Comparison of ENCODE assay signal across 23 cellular contexts in genomic region chr6:161436106-161436876, GRCh38.
DNase-seq lines count a peak whose midpoint lies in the region; TF ChIP-seq lines count a peak whose summit lies in the region.
"Had no signal": no experiment of that assay in that cellular context is flagged by ENCODE, and none has a peak within 500 bp of the region (broad histone marks: within the 10 kb centered on the region; RNA-seq: fewer than 3 reads in every experiment).

No MANE protein-coding gene starts in this region.

- peaks cover 2% of the 10 kb centered on the region for H3K9me3 Mint-ChIP-seq in glutamatergic neuron (ENCODE audit: unreplicated experiment)
- H3K9me3 Mint-ChIP-seq: activated CD4-positive, alpha-beta memory T cell treated with anti-CD3 and anti-CD28 coated beads for 36 hours; CD8-positive, alpha-beta memory T cell; H9 had no signal

- H3K4me3 ChIP-seq in fibroblast of mammary gland (ENCODE audit: control insufficient read depth, low read depth, low read length): no peak overlapping the region
- H3K4me3 ChIP-seq: esophagus squamous epithelium, thyroid gland had no signal

- no peak overlapping the region for H3K4me3 Mint-ChIP-seq in glutamatergic neuron (ENCODE audit: unreplicated experiment)
- H3K4me3 Mint-ChIP-seq: activated CD4-positive, alpha-beta memory T cell treated with anti-CD3 and anti-CD28 coated beads for 36 hours; CD8-positive, alpha-beta memory T cell; H9; T-helper 17 cell had no signal

- no peaks in the 10 kb centered on the region for H3K4me1 Mint-ChIP-seq in glutamatergic neuron (ENCODE audit: low read depth, unreplicated experiment)
- H3K4me1 Mint-ChIP-seq: CD8-positive, alpha-beta memory T cell; T-helper 17 cell had no signal

- H3K27ac Mint-ChIP-seq in glutamatergic neuron (ENCODE audit: unreplicated experiment): no peak overlapping the region
- H3K27ac Mint-ChIP-seq: activated CD4-positive, alpha-beta memory T cell treated with anti-CD3 and anti-CD28 coated beads for 36 hours; CD8-positive, alpha-beta memory T cell; H9; T-helper 17 cell had no signal

- POLR2A ChIA-PET in RWPE1 (lab: Yijun Ruan, JAX; ENCODE audit: low non-redundant PET): no interaction called here

- H3K36me3 Mint-ChIP-seq in glutamatergic neuron (ENCODE audit: unreplicated experiment): peaks cover 5% of the 10 kb centered on the region
- H3K36me3 Mint-ChIP-seq: activated CD4-positive, alpha-beta memory T cell treated with anti-CD3 and anti-CD28 coated beads for 36 hours; CD8-positive, alpha-beta memory T cell had no signal

- peak; percentile 31 for DNase-seq in Daoy (ENCODE audit: low read depth)
- DNase-seq in RWPE1 (ENCODE audit: low spot score): no peak
- peak; percentile 43 for DNase-seq in fibroblast of mammary gland (ENCODE audit: low read depth)
- peak; percentile 46 for DNase-seq in renal cortical epithelial cell (ENCODE audit: low read depth)
- DNase-seq in T1000 (lab: John Stamatoyannopoulos, UW): no peak
- no peak for DNase-seq in glutamatergic neuron
- DNase-seq in central memory CD4-positive, alpha-beta T cell: no peak
- no peak for DNase-seq in stimulated activated CD8-positive, alpha-beta memory T cell treated with anti-CD3 and anti-CD28 coated beads, Interleukin-4, amount 100 ng/mL, for 48 hours
- DNase-seq: activated CD4-positive, alpha-beta memory T cell treated with anti-CD3 and anti-CD28 coated beads for 36 hours; activated CD4-positive, CD25-positive, alpha-beta regulatory T cell; activated naive CD4-positive, alpha-beta T cell treated with Interleukin-2 at 50 U/mL for 16 hours; amniotic stem cell; CD8-positive, alpha-beta memory T cell; DMS79 treated with DMSO at 0.1 percent for 48 hours; effector CD8-positive, alpha-beta T cell; esophagus squamous epithelium; H9; NCI-H1694 treated with DMSO at 0.1 percent for 48 hours; NCI-H774; SHP77 treated with DMSO at 0.1 percent for 48 hours; T-helper 17 cell; thyroid gland had no signal

- peak overlapping the region; percentile 68 for H3K27ac ChIP-seq in RWPE1
- H3K27ac ChIP-seq: neutrophil had no signal

- no peak for TF ChIP-seq CTCF in RWPE1 (conservative IDR thresholded peaks at IDR 0.05; ENCODE audit: low read depth)
- TF ChIP-seq CTCF in fibroblast of mammary gland (conservative IDR thresholded peaks at IDR 0.05; ENCODE audit: control insufficient read depth, insufficient read depth, low read depth, low read length): no peak
- no peak for TF ChIP-seq CTCF in glutamatergic neuron (IDR thresholded peaks at IDR 0.05; ENCODE audit: partially characterized antibody, unreplicated experiment)

- CTCF ChIA-PET in RWPE1 (lab: Yijun Ruan, JAX): interaction anchor here (1.3 kb wide), 1 partner anchor 17 kb away, joined by 7 read pairs; no protein-coding TSS in a partner anchor

- no peaks in the 10 kb centered on the region for H3K27me3 Mint-ChIP-seq in glutamatergic neuron (ENCODE audit: unreplicated experiment)

Comparison
In these comparisons a context has a peak if more than half of its experiments do, and no peak if none do; other contexts are left out.
1. DNase-seq: peak in Daoy (single experiment), fibroblast of mammary gland (single experiment) and renal cortical epithelial cell (single experiment); none in RWPE1 (single experiment), T1000 (single experiment), glutamatergic neuron (single experiment), central memory CD4-positive, alpha-beta T cell (single experiment) and stimulated activated CD8-positive, alpha-beta memory T cell treated with anti-CD3 and anti-CD28 coated beads, Interleukin-4, amount 100 ng/mL, for 48 hours (single experiment).